ENCODE assay signal across 8 cellular contexts in the genomic region with DNA sequence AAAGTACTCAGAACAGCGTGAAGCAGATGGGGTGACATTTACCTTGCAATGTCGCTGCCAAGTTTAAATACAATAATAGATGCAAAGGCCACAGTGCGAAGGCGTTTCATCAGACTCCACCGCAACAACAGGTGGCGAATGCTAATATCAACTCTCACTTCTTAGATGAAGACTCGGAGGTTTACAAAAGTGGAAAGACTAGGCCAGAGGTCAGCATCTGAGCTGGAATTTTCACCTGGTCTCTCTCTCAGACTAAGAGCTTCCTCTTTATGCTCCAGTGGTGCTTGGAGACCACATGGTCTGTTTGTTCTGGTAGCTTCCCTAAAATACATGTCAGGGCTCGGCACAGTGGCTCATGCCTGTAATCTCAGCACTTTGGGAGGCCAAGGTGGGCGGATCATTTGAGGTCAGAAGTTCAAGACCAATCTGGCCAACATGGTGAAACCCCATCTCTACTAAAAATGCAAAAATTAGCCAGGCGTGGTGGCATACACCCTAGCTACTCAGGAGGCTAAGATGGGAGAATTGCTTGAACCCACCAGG.
DNase-seq lines count a peak whose midpoint lies in the region; ATAC-seq, FAIRE-seq and TF ChIP-seq lines count a peak whose summit lies in the region.

No MANE protein-coding gene starts in this region.

- no peak overlapping the region for H3K27ac Mint-ChIP-seq in MCF 10A (ENCODE audit: low read depth, unreplicated experiment)
- H3K27ac Mint-ChIP-seq in activated T-cell treated with anti-CD3 and anti-CD28 coated beads, Interleukin-2, amount 50 U/mL, for 24 hours: no peak overlapping the region

- H3K9ac ChIP-seq in HepG2 (ENCODE audit: insufficient read depth, low read depth, low read length): no peak overlapping the region

- H3K9me3 ChIP-seq in esophagus squamous epithelium (no peaks in the 10 kb centered on the region), HepG2 (ENCODE audit: low read length) (no peaks in the 10 kb centered on the region)

- no peaks in the 10 kb centered on the region for H3K36me3 Mint-ChIP-seq in MCF 10A (ENCODE audit: insufficient read depth, unreplicated experiment)
- H3K36me3 Mint-ChIP-seq in activated T-cell treated with anti-CD3 and anti-CD28 coated beads, Interleukin-2, amount 50 U/mL, for 24 hours (ENCODE audit: low read depth): no peaks in the 10 kb centered on the region

- no peak overlapping the region for H2AFZ ChIP-seq in HepG2 (ENCODE audit: low read length)

- in situ Hi-C loops in HepG2 (cut with HindIII; ENCODE audit: extremely low pct_ligation_motif_present, low pct_unique_long_range_greater_than_20kb): no loop called here

- POLR2A ChIA-PET in HepG2 (lab: Yijun Ruan, JAX): no interaction called here
- POLR2A ChIA-PET in MCF 10A (lab: Yijun Ruan, JAX): no interaction called here

- no peak for FAIRE-seq in HepG2 (lab: Jason Lieb, UNC)

- no peaks in the 10 kb centered on the region for H4K20me1 ChIP-seq in HepG2 (ENCODE audit: insufficient read depth, low read length)

- TF ChIP-seq CTCF in esophagus squamous epithelium (IDR thresholded peaks at IDR 0.05) (no peak), HepG2 (CRISPR knock-in tag; IDR thresholded peaks at IDR 0.05) (no peak), MCF 10A (IDR thresholded peaks at IDR 0.05; ENCODE audit: unreplicated experiment) (no peak)

- no peaks in the 10 kb centered on the region for H3K36me3 ChIP-seq in esophagus squamous epithelium
- H3K36me3 ChIP-seq in HepG2 (replicated peaks in 1 of 2; ENCODE audit: control insufficient read depth in 1 of 2, insufficient read depth in 2 of 2, low read length in 2 of 2): no peaks in the 10 kb centered on the region

- H3K27me3 ChIP-seq in esophagus squamous epithelium (no peaks in the 10 kb centered on the region), HepG2 (ENCODE audit: control insufficient read depth in 1 of 2, insufficient read depth in 2 of 2, low read length in 2 of 2) (peaks cover 2 to 11% of the 10 kb centered on the region in 2 experiments; a peak in 1 of 5 replicates)

- DNase-seq in esophagus squamous epithelium (lab: John Stamatoyannopoulos, UW) (no peak), NCI-H748 (lab: John Stamatoyannopoulos, UW; ENCODE audit: unreplicated experiment) (no peak), HepG2 (ENCODE audit: low spot score) (no peak), MCF 10A (ENCODE audit: unreplicated experiment) (no peak)
- DNase-seq in activated T-cell treated with anti-CD3 and anti-CD28 coated beads, Interleukin-2, amount 50 U/mL, for 24 hours: no peak

- TF ChIP-seq EP300 in HepG2 (IDR thresholded peaks at IDR 0.05; ENCODE audit: low read depth in 2 of 2, low read length in 2 of 2): no peak
- TF ChIP-seq EP300 in HepG2 (CRISPR knock-in tag; IDR thresholded peaks at IDR 0.05; ENCODE audit: borderline replicate concordance): no peak

- no peak for TF ChIP-seq RAD21 in HepG2 (CRISPR knock-in tag; IDR thresholded peaks at IDR 0.05)

- no peaks in the 10 kb centered on the region for H3K27me3 Mint-ChIP-seq in MCF 10A (ENCODE audit: insufficient read depth, unreplicated experiment)
- H3K27me3 Mint-ChIP-seq in activated T-cell treated with anti-CD3 and anti-CD28 coated beads, Interleukin-2, amount 50 U/mL, for 24 hours: no peaks in the 10 kb centered on the region

- no peak overlapping the region for H3K4me3 Mint-ChIP-seq in MCF 10A (ENCODE audit: unreplicated experiment)
- H3K4me3 Mint-ChIP-seq in activated T-cell treated with anti-CD3 and anti-CD28 coated beads, Interleukin-2, amount 50 U/mL, for 24 hours: no peak overlapping the region

- no peak overlapping the region for H3K4me3 ChIP-seq in esophagus squamous epithelium
- H3K4me3 ChIP-seq in HepG2 (replicated peaks in 1 of 3; ENCODE audit: insufficient read depth in 1 of 3, low read depth in 2 of 3, low read length in 3 of 3): no peak overlapping the region

- CTCF ChIA-PET in HepG2 (lab: Yijun Ruan, JAX; ENCODE audit: low intra/inter-chr PET ratio, low total read pairs) (no interaction called here), MCF 10A (lab: Yijun Ruan, JAX) (no interaction called here)

- H3K4me2 ChIP-seq in HepG2 (ENCODE audit: low read depth, low read length): no peak overlapping the region

- WGBS in esophagus squamous epithelium, 2 donors: 74 to 85% methylated on average over 7 to 10 of the region's 10 CpGs
- 10% methylated on average over 10 of the region's 10 CpGs for WGBS in HepG2 (ENCODE audit: low lambda C conversion rate)

- H3K9me3 Mint-ChIP-seq in MCF 10A (ENCODE audit: unreplicated experiment): peaks cover 31% of the 10 kb centered on the region
- no peaks in the 10 kb centered on the region for H3K9me3 Mint-ChIP-seq in activated T-cell treated with anti-CD3 and anti-CD28 coated beads, Interleukin-2, amount 50 U/mL, for 24 hours

- no TSS peak for BruUV-seq in HepG2 (replicated peaks; lab: Mats Ljungman, UMichigan)
- no TSS peak for BruUV-seq in MCF 10A (replicated peaks; lab: Mats Ljungman, UMichigan)

- peak overlapping the region; percentile 21 to 88 (median 38) for H3K27ac ChIP-seq in esophagus squamous epithelium
- H3K27ac ChIP-seq in HepG2 (ENCODE audit: extremely low read length, insufficient read depth, low read length): no peak overlapping the region

- no peaks in the 10 kb centered on the region for H3K4me1 Mint-ChIP-seq in MCF 10A (ENCODE audit: insufficient read depth, unreplicated experiment)
- peaks cover 47% of the 10 kb centered on the region for H3K4me1 Mint-ChIP-seq in activated T-cell treated with anti-CD3 and anti-CD28 coated beads, Interleukin-2, amount 50 U/mL, for 24 hours (ENCODE audit: low read depth)

- no peaks in the 10 kb centered on the region for H3K79me2 ChIP-seq in HepG2 (ENCODE audit: insufficient read depth, low read length)

- intact Hi-C loops in esophagus squamous epithelium (cut with DNase I) (no loop called here), HepG2 (cut with micrococcal nuclease; ENCODE audit: unreplicated experiment) (no loop called here), MCF 10A (cut with micrococcal nuclease) (no loop called here)

- H3K4me1 ChIP-seq in esophagus squamous epithelium (peaks cover 14 to 68% (median 45%) of the 10 kb centered on the region in 3 donors), HepG2 (ENCODE audit: insufficient read depth, low read length) (no peaks in the 10 kb centered on the region)

- TF ChIP-seq POLR2A in esophagus squamous epithelium (IDR thresholded peaks at IDR 0.05): no peak
- no peak for TF ChIP-seq POLR2A in HepG2 (IDR thresholded peaks at IDR 0.05; ENCODE audit: insufficient read depth in 1 of 2, low read depth in 2 of 2, low read length in 2 of 2)

- ATAC-seq in GM18498 (IDR thresholded peaks at IDR 0.05; ENCODE audit: unreplicated experiment): peak; percentile 84
- peak; percentile 90 for ATAC-seq in GM21423 (IDR thresholded peaks at IDR 0.05; ENCODE audit: unreplicated experiment)
- ATAC-seq in HG03457 (IDR thresholded peaks at IDR 0.05; ENCODE audit: unreplicated experiment): peak; percentile 80
- no peak for ATAC-seq in HepG2

TF ChIP-seq in HepG2, 621 proteins besides CTCF, POLR2A, EP300 and RAD21:
- TF ChIP-seq AGO1 (IDR thresholded peaks at IDR 0.05; ENCODE audit: low read depth, low read length, poor library complexity, severe bottlenecking) (no peak), NFYC (CRISPR knock-in tag; IDR thresholded peaks at IDR 0.05) (no peak)
